Comparison of ENCODE assay signal across 15 cellular contexts in the genomic region with DNA sequence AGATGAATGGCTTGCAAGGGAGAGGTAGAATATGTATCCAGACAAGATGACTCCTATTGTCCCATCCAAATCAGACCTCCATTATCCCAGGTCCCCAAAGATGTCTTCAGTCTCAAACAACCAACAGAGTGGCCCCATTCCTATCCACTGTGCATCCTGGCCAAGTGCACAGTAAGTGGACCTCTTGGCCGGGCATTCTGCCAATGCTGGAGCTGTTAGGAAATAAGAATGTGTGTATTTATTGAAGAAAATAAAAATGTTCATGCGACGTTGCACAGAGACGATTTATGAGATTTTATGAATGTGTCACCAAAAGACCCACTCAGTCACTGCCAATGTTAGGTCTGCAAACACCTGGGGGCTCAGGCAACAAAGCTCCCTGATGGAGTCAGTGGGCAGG.
DNase-seq lines count a peak whose midpoint lies in the region; ATAC-seq and TF ChIP-seq lines count a peak whose summit lies in the region.
"Had no signal": no experiment of that assay in that cellular context is flagged by ENCODE, and none has a peak within 500 bp of the region (broad histone marks: within the 10 kb centered on the region; RNA-seq: fewer than 3 reads in every experiment).

No MANE protein-coding gene starts in this region.

- no peaks in the 10 kb centered on the region for H3K9me3 ChIP-seq in BE2C
- H3K9me3 ChIP-seq: ascending aorta; BLaER1 treated with 17β-estradiol and CSF1 and Interleukin-3, amounts not matched to agents 10 nM and 100 nM had no signal

- TF ChIP-seq CTCF in CD14-positive monocyte (IDR thresholded peaks at IDR 0.05): no peak
- TF ChIP-seq CTCF in omental fat pad (IDR thresholded peaks at IDR 0.05): no peak
- no peak for TF ChIP-seq CTCF in GM13977 (IDR thresholded peaks at IDR 0.05; ENCODE audit: extremely low read depth, insufficient read depth, missing control alignments)
- TF ChIP-seq CTCF in BE2C (IDR thresholded peaks at IDR 0.05; ENCODE audit: low read depth, low read length): no peak

- no peaks in the 10 kb centered on the region for H3K27me3 ChIP-seq in BE2C
- H3K27me3 ChIP-seq: ascending aorta; BLaER1 treated with 17β-estradiol and CSF1 and Interleukin-3, amounts not matched to agents 10 nM and 100 nM had no signal

- H3K4me3 Mint-ChIP-seq in CD14-positive monocyte: no peak overlapping the region
- H3K4me3 Mint-ChIP-seq: naive B cell had no signal

- H3K9me3 Mint-ChIP-seq in CD14-positive monocyte: peaks cover 0 to 5% (median 0%) of the 10 kb centered on the region in 7 donors

- ATAC-seq in omental fat pad (ENCODE audit: low FRiP score) (no peak), GM19455 (IDR thresholded peaks at IDR 0.05; ENCODE audit: unreplicated experiment) (no peak)

- in situ Hi-C loops in GM13977 (cut with MboI; ENCODE audit: low pct_unique_long_range_greater_than_20kb, low sequenced_read_pairs, unreplicated experiment): no loop called here

- peaks cover 0 to 3% (median 2%) of the 10 kb centered on the region in 3 donors for H3K27me3 Mint-ChIP-seq in CD14-positive monocyte (ENCODE audit: low read depth in 3 of 3)

- peaks cover 9 to 10% of the 10 kb centered on the region in 2 donors for H3K36me3 Mint-ChIP-seq in CD14-positive monocyte
- H3K36me3 Mint-ChIP-seq: naive B cell had no signal

- no peaks in the 10 kb centered on the region for H3K36me3 ChIP-seq in BE2C
- H3K36me3 ChIP-seq: ascending aorta; BLaER1 treated with 17β-estradiol and CSF1 and Interleukin-3, amounts not matched to agents 10 nM and 100 nM; WERI-Rb-1 had no signal

- peak overlapping the region; percentile 92 to 100 (median 99) for H3K27ac Mint-ChIP-seq in CD14-positive monocyte
- H3K27ac Mint-ChIP-seq: naive B cell had no signal

- H3K4me3 ChIP-seq in BE2C (ENCODE audit: low read depth, low read length): no peak overlapping the region
- H3K4me3 ChIP-seq: ascending aorta; BLaER1 treated with 17β-estradiol and CSF1 and Interleukin-3, amounts not matched to agents 10 nM and 100 nM had no signal

- intact Hi-C loops in CD14-positive monocyte (cut with micrococcal nuclease): loop anchor here (5.0 to 10.0 kb wide), 4 partner anchors 151 to 512 kb away; a partner anchor contains a TSS

- no peaks in the 10 kb centered on the region for H3K4me1 ChIP-seq in BE2C
- H3K4me1 ChIP-seq: ascending aorta had no signal

- H3K4me1 Mint-ChIP-seq in CD14-positive monocyte: peaks cover 71% of the 10 kb centered on the region
- H3K4me1 Mint-ChIP-seq: naive B cell had no signal

- DNase-seq in CD14-positive monocyte (ENCODE audit: low spot score): no peak
- DNase-seq in NCI-H446 treated with DMSO at 0.1 percent for 48 hours (lab: John Stamatoyannopoulos, UW): peak; percentile 23
- peak; percentile 75 for DNase-seq in fibroblast of peridontal ligament (ENCODE audit: extremely low read depth)
- DNase-seq in omental fat pad (ENCODE audit: low spot score): peak; percentile 52
- DNase-seq in NCI-H345 (lab: John Stamatoyannopoulos, UW): no peak
- no peak for DNase-seq in GM13977 (ENCODE audit: low spot score)
- no peak for DNase-seq in BE2C
- DNase-seq: naive B cell; NCI-H510A treated with DMSO at 0.1 percent for 48 hours; stimulated activated CD4-positive, alpha-beta T cell treated with anti-CD3 and anti-CD28 coated beads, Interleukin-12 subunit alpha, Interleukin-12 subunit beta, amount 100 ng/mL, for 4 hours; stimulated activated CD8-positive, alpha-beta memory T cell treated with anti-CD3 and anti-CD28 coated beads, Interleukin-4, amount 100 ng/mL, for 48 hours; WERI-Rb-1 had no signal

Comparison
In these comparisons a context has a peak if more than half of its experiments do, and no peak if none do; other contexts are left out.
1. DNase-seq: peak in NCI-H446 treated with DMSO at 0.1 percent for 48 hours (single experiment), fibroblast of peridontal ligament (single experiment) and omental fat pad (single experiment); none in CD14-positive monocyte (single experiment), NCI-H345 (single experiment), GM13977 (single experiment) and BE2C (single experiment).